8 cellular contexts compared by ENCODE assay signal in genomic region chr21:25607812-25608737, GRCh38. TPM values are rescaled to one million over a fixed set of nuclear protein-coding genes. Genes with fewer than 3 reads are reported as not detected.
DNase-seq lines count a peak whose midpoint lies in the region; ATAC-seq and TF ChIP-seq lines count a peak whose summit lies in the region.

No MANE protein-coding gene starts in this region.

- TF ChIP-seq CTCF in IMR-90 (conservative IDR thresholded peaks at IDR 0.05; ENCODE audit: low read depth, low read length) (peak; percentile 98), PC-3 (conservative IDR thresholded peaks at IDR 0.05; ENCODE audit: low read depth, low read length) (peak; percentile 96), fibroblast of lung (conservative IDR thresholded peaks at IDR 0.05 in 1 of 2, IDR thresholded peaks at IDR 0.05 in 1 of 2; ENCODE audit: low read depth in 1 of 2, low read length in 2 of 2) (peak; percentile 83 to 86)

- no peak overlapping the region for H4K91ac ChIP-seq in IMR-90 (ENCODE audit: insufficient read depth, low read depth, low read length)

- TF ChIP-seq RAD21 in IMR-90 (IDR thresholded peaks at IDR 0.05; ENCODE audit: low read length) = peak; percentile 95

- peaks cover 31% of the 10 kb centered on the region for H3K79me2 ChIP-seq in PC-3 (ENCODE audit: low read length)
- H3K79me2 ChIP-seq in fibroblast of lung (ENCODE audit: control insufficient read depth, insufficient read depth, low read length) = peaks cover 10% of the 10 kb centered on the region

- no peaks in the 10 kb centered on the region for H3K9me1 ChIP-seq in IMR-90 (ENCODE audit: insufficient read depth, low read length)

- H3K9me3 ChIP-seq in IMR-90 (ENCODE audit: control insufficient read depth, insufficient read depth, low read length) (no peaks in the 10 kb centered on the region), PC-3 (ENCODE audit: low read length) (no peaks in the 10 kb centered on the region), fibroblast of lung (ENCODE audit: control insufficient read depth, insufficient read depth, low read depth, low read length) (no peaks in the 10 kb centered on the region)

- H3K36me3 Mint-ChIP-seq in naive B cell = peaks cover under 1 to 13% of the 10 kb centered on the region in 2 donors

- DNase-seq in DMS153 treated with DMSO at 0.1 percent for 48 hours (lab: John Stamatoyannopoulos, UW; ENCODE audit: unreplicated experiment) (peak; percentile 57), IMR-90 (peak; percentile 83), PC-3 (peak; percentile 93), activated T-helper 1 cell treated with Interleukin-2 at 50 U/mL for 16 hours (ENCODE audit: low read depth) (peak; percentile 62), fibroblast of lung (ENCODE audit: low read depth in 2 of 2) (peak; percentile 76 to 87), naive B cell (peak; percentile 76)
- peak; percentile 43 to 63 for DNase-seq in stimulated activated CD8-positive, alpha-beta memory T cell treated with anti-CD3 and anti-CD28 coated beads, Interleukin-7, amount 100 ng/mL, for 48 hours (ENCODE audit: extremely low read depth in 1 of 2, low read depth in 1 of 2)

- H3K27me3 Mint-ChIP-seq in naive B cell = no peaks in the 10 kb centered on the region

- no peak overlapping the region; the same call in 1 of the 2 replicates for H3K56ac ChIP-seq in IMR-90 (ENCODE audit: extremely low read depth, insufficient read depth, low read length)

- H3K4me2 ChIP-seq in IMR-90 (ENCODE audit: low read depth, low read length) = peak overlapping the region; percentile 94
- peak overlapping the region; percentile 97 for H3K4me2 ChIP-seq in PC-3 (ENCODE audit: low read length)
- peak overlapping the region; percentile 57 for H3K4me2 ChIP-seq in fibroblast of lung (ENCODE audit: extremely low read depth, insufficient read depth, low read length)

- H3K9me3 Mint-ChIP-seq in naive B cell = no peaks in the 10 kb centered on the region

- in situ Hi-C loops in IMR-90 (cut with MboI; ENCODE audit: low sequenced_read_pairs) = loop anchor here (5.0 to 25.0 kb wide), 4 partner anchors 94 to 1104 kb away; no protein-coding TSS in a partner anchor

- no peak overlapping the region for H2AK9ac ChIP-seq in IMR-90 (replicated peaks; ENCODE audit: low read depth, low read length, poor library complexity)

- no peaks in the 10 kb centered on the region for H3F3A ChIP-seq in PC-3 (ENCODE audit: low read length, unreplicated experiment)

- H3K4me1 ChIP-seq in IMR-90 (ENCODE audit: control insufficient read depth, insufficient read depth, low read length) (no peaks in the 10 kb centered on the region), PC-3 (ENCODE audit: insufficient read depth, low read length) (peaks cover 22% of the 10 kb centered on the region), fibroblast of lung (ENCODE audit: control insufficient read depth, extremely low read depth, insufficient read depth, low read length) (peaks cover 4% of the 10 kb centered on the region)

- H2BK120ac ChIP-seq in IMR-90 (ENCODE audit: low read depth, low read length) = no peak overlapping the region

- no peak overlapping the region for H2BK15ac ChIP-seq in IMR-90 (ENCODE audit: low read depth, low read length)

- H3K4ac ChIP-seq in IMR-90 (ENCODE audit: low read depth, low read length) = no peak overlapping the region; the same call in 1 of the 2 replicates

- no peak overlapping the region for H2AK5ac ChIP-seq in IMR-90 (ENCODE audit: low read depth, low read length)

- H3K27ac Mint-ChIP-seq in naive B cell = peak overlapping the region; percentile 97 to 99 (median 99)

- peak overlapping the region; percentile 95 to 100 (median 100) for H3K4me3 Mint-ChIP-seq in naive B cell

- peaks cover 19 to 21% of the 10 kb centered on the region in 2 experiments for H3K79me1 ChIP-seq in IMR-90 (ENCODE audit: low read depth in 1 of 2, low read length in 2 of 2)

- H2BK5ac ChIP-seq in IMR-90 (ENCODE audit: low read depth, low read length, poor library complexity, severe bottlenecking) = no peak overlapping the region

- no peak overlapping the region; the same call in 1 of the 2 replicates for H3K27ac ChIP-seq in IMR-90 (ENCODE audit: insufficient read depth, low read length)
- H3K27ac ChIP-seq in PC-3 (ENCODE audit: low read length) = no peak overlapping the region
- H3K27ac ChIP-seq in fibroblast of lung (ENCODE audit: insufficient read depth, low read length) = no peak overlapping the region

- H3K4me3 ChIP-seq in IMR-90 (ENCODE audit: insufficient read depth, low read depth, low read length) (peak overlapping the region; percentile 81), PC-3 (ENCODE audit: low read length) (peak overlapping the region; percentile 99), fibroblast of lung (replicated peaks in 1 of 4; ENCODE audit: control extremely low read depth in 1 of 4, insufficient read depth in 1 of 4, low read depth in 3 of 4, low read length in 4 of 4) (peak overlapping the region; percentile 73 to 86 (median 84))

- H3K27me3 ChIP-seq in IMR-90 (ENCODE audit: control insufficient read depth, insufficient read depth, low read length) (no peaks in the 10 kb centered on the region), PC-3 (ENCODE audit: low read length) (no peaks in the 10 kb centered on the region), fibroblast of lung (ENCODE audit: control insufficient read depth, insufficient read depth, low read length) (no peaks in the 10 kb centered on the region)

- no CpG with 5 or more reads among the region's 32 CpGs for WGBS in IMR-90 (ENCODE audit: extremely low coverage in 2 of 2, insufficient read length in 1 of 2), 2 experiments

- H3K14ac ChIP-seq in IMR-90 (replicated peaks; ENCODE audit: low read depth, low read length) = peak overlapping the region; percentile 40; the same call in 1 of the 2 replicates

- no peak overlapping the region for H2BK20ac ChIP-seq in IMR-90 (ENCODE audit: low read depth, low read length)

- H4K20me1 ChIP-seq in IMR-90 (ENCODE audit: insufficient read depth, low read length) = no peaks in the 10 kb centered on the region
- no peaks in the 10 kb centered on the region for H4K20me1 ChIP-seq in PC-3 (ENCODE audit: low read length)
- no peaks in the 10 kb centered on the region for H4K20me1 ChIP-seq in fibroblast of lung (ENCODE audit: control insufficient read depth, extremely low read depth, insufficient read depth, low read length)

- H4K8ac ChIP-seq in IMR-90 (ENCODE audit: low read depth in 2 of 2, low read length in 2 of 2) = peak overlapping the region in 1 of 2 experiments; percentile 19; a peak in 2 of 4 replicates

- TF ChIP-seq POLR2A in IMR-90 (IDR thresholded peaks at IDR 0.05; ENCODE audit: low read depth, low read length) = peak; percentile 43; the same call in 1 of the 2 replicates

- dilution Hi-C loops in IMR-90 (cut with HindIII; ENCODE audit: low sequenced_read_pairs, unreplicated experiment) = no loop called here

- POLR2A ChIA-PET in IMR-90 (lab: Charles Lee; ENCODE audit: unreplicated experiment) = no interaction called here
- POLR2A ChIA-PET in PC-3 (lab: Charles Lee; ENCODE audit: unreplicated experiment) = no interaction called here

- H3K9me2 ChIP-seq in PC-3 (replicated peaks; ENCODE audit: low read length) = no peaks in the 10 kb centered on the region

- no peak overlapping the region for H3K18ac ChIP-seq in IMR-90 (ENCODE audit: low read depth, low read length)

- intact Hi-C loops in IMR-90 (cut with micrococcal nuclease) (loop anchor here (1.0 to 5.0 kb wide), 8 partner anchors 100 to 1109 kb away; partner anchors contain the start of genes ATP5PF and GABPA), PC-3 (cut with micrococcal nuclease) (loop anchor here (1.0 to 2.0 kb wide), 6 partner anchors 93 to 254 kb away; no protein-coding TSS in a partner anchor)

- peak overlapping the region; percentile 59; the same call in 1 of the 2 replicates for H3K23ac ChIP-seq in IMR-90 (ENCODE audit: low read depth, low read length)

- no peak overlapping the region for H4K5ac ChIP-seq in IMR-90 (ENCODE audit: low read depth, low read length)

- H3K36me3 ChIP-seq in IMR-90 (ENCODE audit: control insufficient read depth, insufficient read depth, low read length) (peaks cover under 1% of the 10 kb centered on the region; the same call in 1 of the 2 replicates), PC-3 (ENCODE audit: low read depth, low read length) (peaks cover 18% of the 10 kb centered on the region; the same call in 1 of the 2 replicates), fibroblast of lung (ENCODE audit: control insufficient read depth, insufficient read depth, low read length) (no peaks in the 10 kb centered on the region)

- ATAC-seq in GM21576 (IDR thresholded peaks at IDR 0.05; ENCODE audit: unreplicated experiment) (peak; percentile 81), IMR-90 (ENCODE audit: low read depth) (peak; percentile 78), PC-3 (peak; percentile 80), naive B cell (ENCODE audit: low read depth in 2 of 2) (peak; percentile 72 to 73)

- H3K4me1 Mint-ChIP-seq in naive B cell = peaks cover 16 to 41% (median 28%) of the 10 kb centered on the region in 3 donors

- no TSS peak for BruUV-seq in IMR-90 (replicated peaks; lab: Mats Ljungman, UMichigan)
- BruUV-seq in PC-3 (replicated peaks; lab: Mats Ljungman, UMichigan) = no TSS peak

- CTCF ChIA-PET in IMR-90 (lab: Yijun Ruan, JAX) (interaction anchor here (0.6 to 1.6 kb wide), 9 partner anchors 9 to 200 kb away, joined by 3 to 7 read pairs (median 3); partner anchors contain the start of genes ATP5PF, GABPA and JAM2), PC-3 (lab: Charles Lee) (no interaction called here)

- H3K9ac ChIP-seq in IMR-90 (ENCODE audit: low read depth, low read length) = peak overlapping the region; percentile 26
- peak overlapping the region; percentile 97; the same call in 1 of the 2 replicates for H3K9ac ChIP-seq in PC-3 (ENCODE audit: low read length)
- peak overlapping the region; percentile 16 for H3K9ac ChIP-seq in fibroblast of lung (ENCODE audit: insufficient read depth, low read length)

- peak overlapping the region; percentile 99 for H2AFZ ChIP-seq in IMR-90 (replicated peaks; ENCODE audit: low read length, poor library complexity)
- H2AFZ ChIP-seq in PC-3 (ENCODE audit: low read length) = peak overlapping the region; percentile 90
- peak overlapping the region; percentile 91 for H2AFZ ChIP-seq in fibroblast of lung (ENCODE audit: low read length)

RNA-seq across cellular contexts. Expression of gene MRPL39, which starts 0.8 kb away (rescaled TPM):
- total RNA-seq in IMR-90 (2012; rRNA removed) = 20.6 and 40.0 TPM in 2 replicates
- polyA plus RNA-seq in IMR-90 (2012; rRNA removed) = 15.2 and 15.4 TPM in 2 replicates
- polyA plus RNA-seq in IMR-90 (2012; cell fraction: cytosol; rRNA removed) = 3.0 and 5.4 TPM in 2 replicates
- polyA plus RNA-seq in IMR-90 (2012; cell fraction: nucleus; rRNA removed; ENCODE audit: low replicate concordance) = 1.3 and 5.9 TPM in 2 replicates
- total RNA-seq in PC-3 (2014; rRNA removed) = 62.0 and 107 TPM in 2 replicates
- 34.5 and 43.9 TPM in 2 replicates for total RNA-seq in fibroblast of lung
- polyA plus RNA-seq in fibroblast of lung = 30.5 and 36.3 TPM in 2 replicates
- 30.2 and 41.0 TPM in 2 replicates for polyA plus RNA-seq in fibroblast of lung (2012)
- polyA minus RNA-seq in fibroblast of lung (ENCODE audit: low replicate concordance) = 1.5 and 1.6 TPM in 2 replicates
- 10 to 100 TPM; 38.4 to 65.4 (median 53.7) TPM for polyA plus RNA-seq in naive B cell (ENCODE audit: low read depth in 6 of 6)

RNA-seq across cellular contexts. Expression of gene JAM2, which starts 31.0 kb away (rescaled TPM):
- total RNA-seq in IMR-90 (2012; rRNA removed) = 0.72 and 0.83 TPM in 2 replicates
- polyA plus RNA-seq in IMR-90 (2012; rRNA removed) = 2.0 and 2.1 TPM in 2 replicates
- polyA plus RNA-seq in IMR-90 (2012; cell fraction: cytosol; rRNA removed) = 0.50 and 0.59 TPM in 2 replicates
- 0.36 and 3.0 TPM in 2 replicates for polyA plus RNA-seq in IMR-90 (2012; cell fraction: nucleus; rRNA removed; ENCODE audit: low replicate concordance)
- not detected in 2 replicates for total RNA-seq in PC-3 (2014; rRNA removed)
- 1.0 and 2.1 TPM in 2 replicates for total RNA-seq in fibroblast of lung
- 1.4 and 2.3 TPM in 2 replicates for polyA plus RNA-seq in fibroblast of lung
- polyA plus RNA-seq in fibroblast of lung (2012) = 1.0 and 2.6 TPM in 2 replicates
- polyA minus RNA-seq in fibroblast of lung (ENCODE audit: low replicate concordance) = 0.16 and 2.6 TPM in 2 replicates
- 1 to 10 TPM; 2.3 to 6.8 (median 4.0) TPM for polyA plus RNA-seq in naive B cell (ENCODE audit: low read depth in 6 of 6)

Comparison
In these comparisons a context has a peak if more than half of its experiments do, and no peak if none do; other contexts are left out.
1. H3K9ac ChIP-seq: peak in every context shown above with its lines; median percentile 97 in PC-3; 26 in IMR-90; 16 in fibroblast of lung.